ENCODE assay signal across 1 cellular context in the genomic region with DNA sequence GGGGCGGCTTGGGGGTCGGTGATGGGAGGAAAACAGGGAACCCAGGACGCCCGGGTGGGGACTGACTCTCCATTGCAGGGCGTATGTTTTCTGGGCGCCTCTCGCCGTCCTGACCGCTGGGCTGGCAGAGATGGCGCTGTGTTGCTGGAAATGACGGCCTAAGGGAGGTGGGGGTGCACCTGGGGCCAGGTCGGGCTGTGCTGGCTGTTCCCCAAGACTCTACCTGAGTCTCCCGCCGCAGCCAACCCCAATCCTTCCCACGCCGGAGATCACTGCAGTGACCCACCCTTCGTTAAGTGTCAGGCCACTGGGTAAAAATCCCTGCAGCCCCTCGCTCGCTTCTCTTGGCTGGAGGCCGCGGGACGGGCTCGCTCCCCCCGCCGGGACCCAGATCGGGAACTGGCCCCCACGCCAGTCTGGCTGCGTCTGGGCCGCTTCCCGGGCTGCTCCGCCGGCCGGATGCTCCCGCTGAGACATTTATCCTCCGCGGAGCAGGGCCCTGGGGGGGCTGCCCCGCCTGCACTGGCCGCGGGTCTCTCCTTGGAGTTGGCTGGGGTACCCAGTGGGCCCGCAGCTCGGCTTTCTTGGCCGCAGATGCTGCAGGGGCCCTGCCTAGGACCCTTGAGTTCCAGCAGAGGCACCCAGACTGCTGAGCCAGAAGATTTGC.
TF ChIP-seq lines count a peak whose summit lies in the region.

No MANE protein-coding gene starts in this region.

TF ChIP-seq in HepG2, 621 proteins besides CTCF, POLR2A, EP300 and RAD21 (continued from another document and continues in another):
- TF ChIP-seq RORA (CRISPR knock-in tag; IDR thresholded peaks at IDR 0.05) (no peak), TEAD2 (CRISPR knock-in tag; IDR thresholded peaks at IDR 0.05) (no peak), PHF8 (CRISPR knock-in tag; IDR thresholded peaks at IDR 0.05) (peak; percentile 48), CEBPB (IDR thresholded peaks at IDR 0.05; ENCODE audit: borderline replicate concordance, low read depth, low read length) (no peak), ZNF788 (CRISPR knock-in tag; IDR thresholded peaks at IDR 0.05; ENCODE audit: borderline replicate concordance) (no peak), ZNF460 (CRISPR knock-in tag; IDR thresholded peaks at IDR 0.05; ENCODE audit: borderline replicate concordance) (no peak), MAZ (IDR thresholded peaks at IDR 0.05; ENCODE audit: borderline replicate concordance, low read depth, low read length) (no peak), MAZ (CRISPR knock-in tag; IDR thresholded peaks at IDR 0.05; ENCODE audit: low read depth) (peak; percentile 27; the same call in 1 of the 2 replicates), TGIF2 (CRISPR knock-in tag; IDR thresholded peaks at IDR 0.05) (no peak), ZZZ3 (CRISPR knock-in tag; IDR thresholded peaks at IDR 0.05; ENCODE audit: borderline replicate concordance) (no peak), ZNF747 (CRISPR knock-in tag; IDR thresholded peaks at IDR 0.05; ENCODE audit: borderline replicate concordance) (no peak), ZBTB21 (CRISPR knock-in tag; IDR thresholded peaks at IDR 0.05) (no peak), ADNP (CRISPR knock-in tag; IDR thresholded peaks at IDR 0.05) (no peak), NCOR1 (IDR thresholded peaks at IDR 0.05; ENCODE audit: borderline replicate concordance, low read length) (no peak), ZNF232 (CRISPR knock-in tag; IDR thresholded peaks at IDR 0.05; ENCODE audit: borderline replicate concordance) (0 out of 2 replicates have a peak, but pooled peaks have one; percentile 36), MAFF (IDR thresholded peaks at IDR 0.05; ENCODE audit: low read depth, low read length) (no peak), GATA4 (IDR thresholded peaks at IDR 0.05; ENCODE audit: borderline replicate concordance, low read depth) (no peak), PAX8 (CRISPR knock-in tag; IDR thresholded peaks at IDR 0.05; ENCODE audit: borderline replicate concordance) (no peak), GZF1 (CRISPR knock-in tag; IDR thresholded peaks at IDR 0.05) (peak; percentile 29; the same call in 1 of the 2 replicates), SAP130 (CRISPR knock-in tag; IDR thresholded peaks at IDR 0.05; ENCODE audit: low read depth) (peak; percentile 56; the same call in 1 of the 2 replicates), ZNF577 (CRISPR knock-in tag; IDR thresholded peaks at IDR 0.05; ENCODE audit: borderline replicate concordance, low read depth) (no peak), SIN3B (IDR thresholded peaks at IDR 0.05; ENCODE audit: low read length) (no peak), YEATS2 (CRISPR knock-in tag; IDR thresholded peaks at IDR 0.05; ENCODE audit: borderline replicate concordance) (no peak), ZFP41 (CRISPR knock-in tag; IDR thresholded peaks at IDR 0.05; ENCODE audit: borderline replicate concordance) (no peak; the same call in 1 of the 2 replicates), ZFP62 (CRISPR knock-in tag; IDR thresholded peaks at IDR 0.05) (no peak), FOXO1 (CRISPR knock-in tag; IDR thresholded peaks at IDR 0.05) (no peak), NR1H2 (CRISPR knock-in tag; IDR thresholded peaks at IDR 0.05; ENCODE audit: borderline replicate concordance, low read depth) (no peak), FOSL2 (CRISPR knock-in tag; IDR thresholded peaks at IDR 0.05) (no peak), U2AF2 (IDR thresholded peaks at IDR 0.05; ENCODE audit: low read depth, low read length) (no peak), NR2F2 (IDR thresholded peaks at IDR 0.05; ENCODE audit: borderline replicate concordance, low read depth) (no peak), ZFP82 (CRISPR knock-in tag; IDR thresholded peaks at IDR 0.05; ENCODE audit: borderline replicate concordance) (0 out of 2 replicates have a peak, but pooled peaks have one; percentile 53), FLYWCH1 (CRISPR knock-in tag; IDR thresholded peaks at IDR 0.05) (no peak), SRY (CRISPR knock-in tag; IDR thresholded peaks at IDR 0.05) (0 out of 2 replicates have a peak, but pooled peaks have one; percentile 26)
- TF ChIP-seq, protein P1, sequence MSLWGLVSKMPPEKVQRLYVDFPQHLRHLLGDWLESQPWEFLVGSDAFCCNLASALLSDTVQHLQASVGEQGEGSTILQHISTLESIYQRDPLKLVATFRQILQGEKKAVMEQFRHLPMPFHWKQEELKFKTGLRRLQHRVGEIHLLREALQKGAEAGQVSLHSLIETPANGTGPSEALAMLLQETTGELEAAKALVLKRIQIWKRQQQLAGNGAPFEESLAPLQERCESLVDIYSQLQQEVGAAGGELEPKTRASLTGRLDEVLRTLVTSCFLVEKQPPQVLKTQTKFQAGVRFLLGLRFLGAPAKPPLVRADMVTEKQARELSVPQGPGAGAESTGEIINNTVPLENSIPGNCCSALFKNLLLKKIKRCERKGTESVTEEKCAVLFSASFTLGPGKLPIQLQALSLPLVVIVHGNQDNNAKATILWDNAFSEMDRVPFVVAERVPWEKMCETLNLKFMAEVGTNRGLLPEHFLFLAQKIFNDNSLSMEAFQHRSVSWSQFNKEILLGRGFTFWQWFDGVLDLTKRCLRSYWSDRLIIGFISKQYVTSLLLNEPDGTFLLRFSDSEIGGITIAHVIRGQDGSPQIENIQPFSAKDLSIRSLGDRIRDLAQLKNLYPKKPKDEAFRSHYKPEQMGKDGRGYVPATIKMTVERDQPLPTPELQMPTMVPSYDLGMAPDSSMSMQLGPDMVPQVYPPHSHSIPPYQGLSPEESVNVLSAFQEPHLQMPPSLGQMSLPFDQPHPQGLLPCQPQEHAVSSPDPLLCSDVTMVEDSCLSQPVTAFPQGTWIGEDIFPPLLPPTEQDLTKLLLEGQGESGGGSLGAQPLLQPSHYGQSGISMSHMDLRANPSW (CRISPR knock-in tag; IDR thresholded peaks at IDR 0.05; ENCODE audit: borderline replicate concordance), result no peak
- TF ChIP-seq, protein P2, sequence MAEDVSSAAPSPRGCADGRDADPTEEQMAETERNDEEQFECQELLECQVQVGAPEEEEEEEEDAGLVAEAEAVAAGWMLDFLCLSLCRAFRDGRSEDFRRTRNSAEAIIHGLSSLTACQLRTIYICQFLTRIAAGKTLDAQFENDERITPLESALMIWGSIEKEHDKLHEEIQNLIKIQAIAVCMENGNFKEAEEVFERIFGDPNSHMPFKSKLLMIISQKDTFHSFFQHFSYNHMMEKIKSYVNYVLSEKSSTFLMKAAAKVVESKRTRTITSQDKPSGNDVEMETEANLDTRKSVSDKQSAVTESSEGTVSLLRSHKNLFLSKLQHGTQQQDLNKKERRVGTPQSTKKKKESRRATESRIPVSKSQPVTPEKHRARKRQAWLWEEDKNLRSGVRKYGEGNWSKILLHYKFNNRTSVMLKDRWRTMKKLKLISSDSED (CRISPR knock-in tag; IDR thresholded peaks at IDR 0.05), result no peak
- TF ChIP-seq, protein P3, sequence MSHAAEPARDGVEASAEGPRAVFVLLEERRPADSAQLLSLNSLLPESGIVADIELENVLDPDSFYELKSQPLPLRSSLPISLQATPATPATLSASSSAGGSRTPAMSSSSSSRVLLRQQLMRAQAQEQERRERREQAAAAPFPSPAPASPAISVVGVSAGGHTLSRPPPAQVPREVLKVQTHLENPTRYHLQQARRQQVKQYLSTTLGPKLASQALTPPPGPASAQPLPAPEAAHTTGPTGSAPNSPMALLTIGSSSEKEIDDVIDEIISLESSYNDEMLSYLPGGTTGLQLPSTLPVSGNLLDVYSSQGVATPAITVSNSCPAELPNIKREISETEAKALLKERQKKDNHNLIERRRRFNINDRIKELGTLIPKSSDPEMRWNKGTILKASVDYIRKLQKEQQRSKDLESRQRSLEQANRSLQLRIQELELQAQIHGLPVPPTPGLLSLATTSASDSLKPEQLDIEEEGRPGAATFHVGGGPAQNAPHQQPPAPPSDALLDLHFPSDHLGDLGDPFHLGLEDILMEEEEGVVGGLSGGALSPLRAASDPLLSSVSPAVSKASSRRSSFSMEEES (CRISPR knock-in tag; IDR thresholded peaks at IDR 0.05), result no peak; the same call in 1 of the 2 replicates
- TF ChIP-seq, protein P4, sequence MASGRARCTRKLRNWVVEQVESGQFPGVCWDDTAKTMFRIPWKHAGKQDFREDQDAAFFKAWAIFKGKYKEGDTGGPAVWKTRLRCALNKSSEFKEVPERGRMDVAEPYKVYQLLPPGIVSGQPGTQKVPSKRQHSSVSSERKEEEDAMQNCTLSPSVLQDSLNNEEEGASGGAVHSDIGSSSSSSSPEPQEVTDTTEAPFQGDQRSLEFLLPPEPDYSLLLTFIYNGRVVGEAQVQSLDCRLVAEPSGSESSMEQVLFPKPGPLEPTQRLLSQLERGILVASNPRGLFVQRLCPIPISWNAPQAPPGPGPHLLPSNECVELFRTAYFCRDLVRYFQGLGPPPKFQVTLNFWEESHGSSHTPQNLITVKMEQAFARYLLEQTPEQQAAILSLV (CRISPR knock-in tag; IDR thresholded peaks at IDR 0.05; ENCODE audit: borderline replicate concordance), result no peak
- TF ChIP-seq, protein P5, sequence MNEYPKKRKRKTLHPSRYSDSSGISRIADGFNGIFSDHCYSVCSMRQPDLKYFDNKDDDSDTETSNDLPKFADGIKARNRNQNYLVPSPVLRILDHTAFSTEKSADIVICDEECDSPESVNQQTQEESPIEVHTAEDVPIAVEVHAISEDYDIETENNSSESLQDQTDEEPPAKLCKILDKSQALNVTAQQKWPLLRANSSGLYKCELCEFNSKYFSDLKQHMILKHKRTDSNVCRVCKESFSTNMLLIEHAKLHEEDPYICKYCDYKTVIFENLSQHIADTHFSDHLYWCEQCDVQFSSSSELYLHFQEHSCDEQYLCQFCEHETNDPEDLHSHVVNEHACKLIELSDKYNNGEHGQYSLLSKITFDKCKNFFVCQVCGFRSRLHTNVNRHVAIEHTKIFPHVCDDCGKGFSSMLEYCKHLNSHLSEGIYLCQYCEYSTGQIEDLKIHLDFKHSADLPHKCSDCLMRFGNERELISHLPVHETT (CRISPR knock-in tag; conservative IDR thresholded peaks at IDR 0.05), result no peak
- TF ChIP-seq, protein P6, sequence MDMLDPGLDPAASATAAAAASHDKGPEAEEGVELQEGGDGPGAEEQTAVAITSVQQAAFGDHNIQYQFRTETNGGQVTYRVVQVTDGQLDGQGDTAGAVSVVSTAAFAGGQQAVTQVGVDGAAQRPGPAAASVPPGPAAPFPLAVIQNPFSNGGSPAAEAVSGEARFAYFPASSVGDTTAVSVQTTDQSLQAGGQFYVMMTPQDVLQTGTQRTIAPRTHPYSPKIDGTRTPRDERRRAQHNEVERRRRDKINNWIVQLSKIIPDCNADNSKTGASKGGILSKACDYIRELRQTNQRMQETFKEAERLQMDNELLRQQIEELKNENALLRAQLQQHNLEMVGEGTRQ (IDR thresholded peaks at IDR 0.05; ENCODE audit: low read depth, low read length), result no peak
- TF ChIP-seq, protein P6 (CRISPR knock-in tag; IDR thresholded peaks at IDR 0.05; ENCODE audit: borderline replicate concordance), result no peak
- TF ChIP-seq, protein P7, sequence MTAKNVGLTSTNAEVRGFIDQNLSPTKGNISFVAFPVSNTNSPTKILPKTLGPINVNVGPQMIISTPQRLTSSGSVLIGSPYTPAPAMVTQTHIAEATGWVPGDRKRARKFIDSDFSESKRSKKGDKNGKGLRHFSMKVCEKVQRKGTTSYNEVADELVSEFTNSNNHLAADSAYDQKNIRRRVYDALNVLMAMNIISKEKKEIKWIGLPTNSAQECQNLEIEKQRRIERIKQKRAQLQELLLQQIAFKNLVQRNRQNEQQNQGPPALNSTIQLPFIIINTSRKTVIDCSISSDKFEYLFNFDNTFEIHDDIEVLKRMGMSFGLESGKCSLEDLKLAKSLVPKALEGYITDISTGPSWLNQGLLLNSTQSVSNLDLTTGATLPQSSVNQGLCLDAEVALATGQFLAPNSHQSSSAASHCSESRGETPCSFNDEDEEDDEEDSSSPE (CRISPR knock-in tag; IDR thresholded peaks at IDR 0.05), result no peak
- TF ChIP-seq, protein P8, sequence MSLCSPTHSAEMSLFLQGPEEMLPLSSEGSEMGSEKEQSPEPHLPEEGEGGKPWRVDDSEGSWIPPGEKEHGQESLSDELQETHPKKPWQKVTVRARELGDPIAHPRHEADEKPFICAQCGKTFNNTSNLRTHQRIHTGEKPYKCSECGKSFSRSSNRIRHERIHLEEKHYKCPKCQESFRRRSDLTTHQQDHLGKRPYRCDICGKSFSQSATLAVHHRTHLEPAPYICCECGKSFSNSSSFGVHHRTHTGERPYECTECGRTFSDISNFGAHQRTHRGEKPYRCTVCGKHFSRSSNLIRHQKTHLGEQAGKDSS (CRISPR knock-in tag; IDR thresholded peaks at IDR 0.05; ENCODE audit: borderline replicate concordance, low read depth), result no peak
- TF ChIP-seq, protein P9, sequence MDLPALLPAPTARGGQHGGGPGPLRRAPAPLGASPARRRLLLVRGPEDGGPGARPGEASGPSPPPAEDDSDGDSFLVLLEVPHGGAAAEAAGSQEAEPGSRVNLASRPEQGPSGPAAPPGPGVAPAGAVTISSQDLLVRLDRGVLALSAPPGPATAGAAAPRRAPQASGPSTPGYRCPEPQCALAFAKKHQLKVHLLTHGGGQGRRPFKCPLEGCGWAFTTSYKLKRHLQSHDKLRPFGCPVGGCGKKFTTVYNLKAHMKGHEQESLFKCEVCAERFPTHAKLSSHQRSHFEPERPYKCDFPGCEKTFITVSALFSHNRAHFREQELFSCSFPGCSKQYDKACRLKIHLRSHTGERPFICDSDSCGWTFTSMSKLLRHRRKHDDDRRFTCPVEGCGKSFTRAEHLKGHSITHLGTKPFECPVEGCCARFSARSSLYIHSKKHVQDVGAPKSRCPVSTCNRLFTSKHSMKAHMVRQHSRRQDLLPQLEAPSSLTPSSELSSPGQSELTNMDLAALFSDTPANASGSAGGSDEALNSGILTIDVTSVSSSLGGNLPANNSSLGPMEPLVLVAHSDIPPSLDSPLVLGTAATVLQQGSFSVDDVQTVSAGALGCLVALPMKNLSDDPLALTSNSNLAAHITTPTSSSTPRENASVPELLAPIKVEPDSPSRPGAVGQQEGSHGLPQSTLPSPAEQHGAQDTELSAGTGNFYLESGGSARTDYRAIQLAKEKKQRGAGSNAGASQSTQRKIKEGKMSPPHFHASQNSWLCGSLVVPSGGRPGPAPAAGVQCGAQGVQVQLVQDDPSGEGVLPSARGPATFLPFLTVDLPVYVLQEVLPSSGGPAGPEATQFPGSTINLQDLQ (CRISPR knock-in tag; IDR thresholded peaks at IDR 0.05), result peak; percentile 20; the same call in 1 of the 2 replicates
- TF ChIP-seq, protein P10, sequence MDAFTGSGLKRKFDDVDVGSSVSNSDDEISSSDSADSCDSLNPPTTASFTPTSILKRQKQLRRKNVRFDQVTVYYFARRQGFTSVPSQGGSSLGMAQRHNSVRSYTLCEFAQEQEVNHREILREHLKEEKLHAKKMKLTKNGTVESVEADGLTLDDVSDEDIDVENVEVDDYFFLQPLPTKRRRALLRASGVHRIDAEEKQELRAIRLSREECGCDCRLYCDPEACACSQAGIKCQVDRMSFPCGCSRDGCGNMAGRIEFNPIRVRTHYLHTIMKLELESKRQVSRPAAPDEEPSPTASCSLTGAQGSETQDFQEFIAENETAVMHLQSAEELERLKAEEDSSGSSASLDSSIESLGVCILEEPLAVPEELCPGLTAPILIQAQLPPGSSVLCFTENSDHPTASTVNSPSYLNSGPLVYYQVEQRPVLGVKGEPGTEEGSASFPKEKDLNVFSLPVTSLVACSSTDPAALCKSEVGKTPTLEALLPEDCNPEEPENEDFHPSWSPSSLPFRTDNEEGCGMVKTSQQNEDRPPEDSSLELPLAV (CRISPR knock-in tag; conservative IDR thresholded peaks at IDR 0.05; ENCODE audit: low read depth), result no peak
